In genomic region chr12:104677441-104678089, GRCh38 we compare ENCODE assay signal across 16 cellular contexts.
DNase-seq lines count a peak whose midpoint lies in the region; ATAC-seq and TF ChIP-seq lines count a peak whose summit lies in the region.
"Had no signal": no experiment of that assay in that cellular context is flagged by ENCODE, and none has a peak within 500 bp of the region (broad histone marks: within the 10 kb centered on the region; RNA-seq: fewer than 3 reads in every experiment).

No MANE protein-coding gene starts in this region.

- H3K27ac ChIP-seq in neutrophil: peak overlapping the region; percentile 92
- H3K27ac ChIP-seq in Peyer's patch: no peak overlapping the region
- H3K27ac ChIP-seq: hepatocyte had no signal

- H3K9me3 ChIP-seq in neutrophil (no peaks in the 10 kb centered on the region), Peyer's patch (no peaks in the 10 kb centered on the region)

- H3K4me3 ChIP-seq in neutrophil (ENCODE audit: low read depth in 1 of 2, low read length in 1 of 2): no peak overlapping the region
- no peak overlapping the region for H3K4me3 ChIP-seq in Peyer's patch
- H3K4me3 ChIP-seq: hepatocyte had no signal

- TF ChIP-seq POLR2A in GM18505 (IDR thresholded peaks at IDR 0.05; ENCODE audit: borderline replicate concordance, extremely low read depth, insufficient read depth, insufficient read length): no peak
- TF ChIP-seq POLR2A in Peyer's patch (IDR thresholded peaks at IDR 0.05): no peak

- TF ChIP-seq RAD21 in Ishikawa (IDR thresholded peaks at IDR 0.05; ENCODE audit: low read depth): peak; percentile 9; the same call in 1 of the 2 replicates

- DNase-seq in DMS53 (lab: John Stamatoyannopoulos, UW) (peak; percentile 73), epidermal melanocyte (ENCODE audit: insufficient read length, low spot score) (peak; percentile 31), NCI-H524 (lab: John Stamatoyannopoulos, UW) (no peak), Peyer's patch (no peak)
- DNase-seq: activated CD8-positive, alpha-beta T cell treated with anti-CD3 and anti-CD28 coated beads, Interleukin-2, amount 10 ng/mL, durations not matched to agents 7 days and 5 days; activated effector memory CD4-positive, alpha-beta T cell treated with anti-CD3 and anti-CD28 coated beads, Interleukin-2, amount 50 U/mL, for 16 hours; CD4-positive, alpha-beta T cell; left colon; NCI-H187; OCI-M1; retina had no signal

- H3K4me1 ChIP-seq in neutrophil (ENCODE audit: control insufficient read depth in 1 of 2, insufficient read depth in 1 of 2, low read depth in 1 of 2, low read length in 1 of 2) (peaks cover 54 to 82% of the 10 kb centered on the region in 2 experiments), Peyer's patch (peaks cover 0 to 5% (median 0%) of the 10 kb centered on the region in 4 donors)

- TF ChIP-seq CTCF in neutrophil (IDR thresholded peaks at IDR 0.05) (no peak), Peyer's patch (IDR thresholded peaks at IDR 0.05) (no peak)

- H3K27me3 ChIP-seq in neutrophil: no peaks in the 10 kb centered on the region
- no peaks in the 10 kb centered on the region for H3K27me3 ChIP-seq in Peyer's patch
- H3K27me3 ChIP-seq: hepatocyte had no signal

- no peaks in the 10 kb centered on the region for H3K36me3 ChIP-seq in neutrophil
- H3K36me3 ChIP-seq in Peyer's patch: no peaks in the 10 kb centered on the region

- no peak for ATAC-seq in GM18505 (IDR thresholded peaks at IDR 0.05; ENCODE audit: unreplicated experiment)
- ATAC-seq: activated CD8-positive, alpha-beta T cell treated with anti-CD3 and anti-CD28 coated beads, Interleukin-2, amount 10 ng/mL, durations not matched to agents 7 days and 5 days; left colon; SK-N-SH treated with all-trans-retinoic acid at 6 μM for 48 hours had no signal

- peak; percentile 38; the same call in 1 of the 2 replicates for TF ChIP-seq EP300 in Ishikawa (IDR thresholded peaks at IDR 0.05; ENCODE audit: borderline replicate concordance)

TF ChIP-seq in Ishikawa, 13 proteins besides CTCF, POLR2A, EP300 and RAD21:
- TF ChIP-seq TCF12 (IDR thresholded peaks at IDR 0.05; ENCODE audit: low read depth): 0 out of 2 replicates have a peak, but pooled peaks have one; percentile 39
- no peak for TF ChIP-seq TAF1 (IDR thresholded peaks at IDR 0.05; ENCODE audit: low read depth)
- 0 out of 2 replicates have a peak, but pooled peaks have one; percentile 19 for TF ChIP-seq USF1 (IDR thresholded peaks at IDR 0.05)
- no peak for TF ChIP-seq MAX (IDR thresholded peaks at IDR 0.05)
- TF ChIP-seq CEBPB (IDR thresholded peaks at IDR 0.05): no peak
- TF ChIP-seq EGR1 (IDR thresholded peaks at IDR 0.05): no peak
- TF ChIP-seq ZBTB7A (IDR thresholded peaks at IDR 0.05; ENCODE audit: low read depth): no peak
- peak; percentile 60 for TF ChIP-seq NFIC (IDR thresholded peaks at IDR 0.05)
- TF ChIP-seq YY1 (IDR thresholded peaks at IDR 0.05; ENCODE audit: low read depth): no peak
- TF ChIP-seq REST (IDR thresholded peaks at IDR 0.05; ENCODE audit: low read depth): no peak
- peak; percentile 39; the same call in 1 of the 2 replicates for TF ChIP-seq FOXM1 (IDR thresholded peaks at IDR 0.05; ENCODE audit: borderline replicate concordance, low read depth)
- peak; percentile 89 for TF ChIP-seq TEAD4 (IDR thresholded peaks at IDR 0.05)
- TF ChIP-seq CREB1 (IDR thresholded peaks at IDR 0.05; ENCODE audit: low read depth): no peak

Comparison
In these comparisons a context has a peak if more than half of its experiments do, and no peak if none do; other contexts are left out.
1. DNase-seq: peak in DMS53 (single experiment) and epidermal melanocyte (single experiment); none in NCI-H524 (0 of 2) and Peyer's patch (0 of 3).